Comparison of ENCODE assay signal across 12 cellular contexts in the genomic region with DNA sequence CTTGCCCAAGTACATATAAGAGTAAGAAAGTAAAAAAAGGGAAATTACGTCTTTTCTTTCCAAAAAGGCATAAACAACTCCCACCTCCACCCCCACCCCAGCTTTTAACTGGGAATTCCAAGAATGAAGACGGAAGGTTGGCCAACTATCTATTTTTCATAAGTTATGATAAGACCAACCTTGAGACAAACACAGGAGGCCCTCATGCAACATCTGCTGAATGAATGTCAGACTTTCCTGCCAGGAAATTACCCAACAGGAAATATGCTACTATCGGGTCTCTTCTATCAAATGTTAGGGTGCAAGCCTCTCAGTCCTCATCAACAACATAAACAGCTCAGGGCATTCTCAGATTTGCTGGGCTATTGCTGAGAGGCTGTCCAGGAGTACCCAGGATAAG. TPM values are rescaled to one million over a fixed set of nuclear protein-coding genes. Genes with fewer than 3 reads are reported as not detected.
DNase-seq lines count a peak whose midpoint lies in the region; ATAC-seq and TF ChIP-seq lines count a peak whose summit lies in the region.
"Had no signal": no experiment of that assay in that cellular context is flagged by ENCODE, and none has a peak within 500 bp of the region (broad histone marks: within the 10 kb centered on the region; RNA-seq: fewer than 3 reads in every experiment).

No MANE protein-coding gene starts in this region.

- no peak for TF ChIP-seq CTCF in brain (conservative IDR thresholded peaks at IDR 0.05)
- no peak for TF ChIP-seq CTCF in GM10248 (IDR thresholded peaks at IDR 0.05; ENCODE audit: control extremely low read depth, extremely low read depth, low read depth, missing control alignments)

- DNase-seq in CD1c-positive myeloid dendritic cell (ENCODE audit: extremely low spot score) (peak; percentile 49), SK-N-DZ (ENCODE audit: low spot score) (no peak), HT-29 (ENCODE audit: low spot score) (no peak), GM10248 (ENCODE audit: extremely low spot score) (no peak)
- DNase-seq in naive thymus-derived CD8-positive, alpha-beta T cell: no peak
- DNase-seq: amniotic stem cell, NCI-H446, Right ventricle myocardium superior had no signal

- H3K4me3 Mint-ChIP-seq in IgD-negative memory B cell (peak overlapping the region in 3 of 4 donors; percentile 16 to 88 (median 78)), brain (peak overlapping the region in 3 of 5 experiments; percentile 99 to 100 (median 99))
- peak overlapping the region; percentile 16 to 100 (median 52) for H3K4me3 Mint-ChIP-seq in naive thymus-derived CD8-positive, alpha-beta T cell

- H3K27me3 Mint-ChIP-seq in IgD-negative memory B cell (no peaks in the 10 kb centered on the region), brain (peaks cover 17% of the 10 kb centered on the region)
- H3K27me3 Mint-ChIP-seq in naive thymus-derived CD8-positive, alpha-beta T cell: no peaks in the 10 kb centered on the region

- CTCF ChIA-PET in GM10248 (lab: Yijun Ruan, JAX): interaction anchor here (1.0 to 3.8 kb wide), 4 partner anchors 9 to 483 kb away, joined by 3 to 16 read pairs (median 4); no protein-coding TSS in a partner anchor

- H3K9me3 Mint-ChIP-seq in IgD-negative memory B cell (no peaks in the 10 kb centered on the region), brain (peaks cover 0 to 2% (median 0%) of the 10 kb centered on the region in 5 experiments)
- no peaks in the 10 kb centered on the region for H3K9me3 Mint-ChIP-seq in naive thymus-derived CD8-positive, alpha-beta T cell

- no peak for ATAC-seq in naive thymus-derived CD8-positive, alpha-beta T cell
- no peak for ATAC-seq in GM21423 (IDR thresholded peaks at IDR 0.05; ENCODE audit: unreplicated experiment)

- no peaks in the 10 kb centered on the region for H3K36me3 Mint-ChIP-seq in IgD-negative memory B cell
- peaks cover 19% of the 10 kb centered on the region for H3K36me3 Mint-ChIP-seq in brain
- peaks cover 0 to 7% (median 0%) of the 10 kb centered on the region in 3 donors for H3K36me3 Mint-ChIP-seq in naive thymus-derived CD8-positive, alpha-beta T cell

- H3K4me1 Mint-ChIP-seq in IgD-negative memory B cell: peaks cover 9 to 26% (median 12%) of the 10 kb centered on the region in 3 donors
- peaks cover 22% of the 10 kb centered on the region for H3K4me1 Mint-ChIP-seq in brain
- H3K4me1 Mint-ChIP-seq in naive thymus-derived CD8-positive, alpha-beta T cell: peaks cover 14 to 38% (median 33%) of the 10 kb centered on the region in 4 donors

- POLR2A ChIA-PET in naive thymus-derived CD8-positive, alpha-beta T cell (lab: Charles Lee): no interaction called here
- POLR2A ChIA-PET in GM10248 (lab: Yijun Ruan, JAX): no interaction called here

- H3K27ac Mint-ChIP-seq in IgD-negative memory B cell (no peak overlapping the region), brain (peak overlapping the region in 3 of 5 experiments; percentile 50 to 72 (median 67))
- H3K27ac Mint-ChIP-seq in naive thymus-derived CD8-positive, alpha-beta T cell: peak overlapping the region in 5 of 10 donors; percentile 15 to 100 (median 88)

RNA-seq across cellular contexts. Expression of gene BSDC1, which starts 1.9 kb away (rescaled TPM):
- 41.0 TPM for polyA plus RNA-seq in IgD-negative memory B cell
- 121 TPM for polyA plus RNA-seq in brain (ENCODE audit: insufficient read depth, low read depth, low replicate concordance)
- total RNA-seq in naive thymus-derived CD8-positive, alpha-beta T cell: 100 to 1,000 TPM; 112 to 113 TPM
- 10 to 100 TPM; 29.5 to 39.6 (median 31.1) TPM for polyA plus RNA-seq in naive thymus-derived CD8-positive, alpha-beta T cell
- polyA plus RNA-seq in SK-N-DZ (2014; cell fraction: cytosol; rRNA removed): 56.8 and 61.3 TPM in 2 replicates
- polyA plus RNA-seq in SK-N-DZ (2014; cell fraction: nucleus; rRNA removed): 58.1 and 69.7 TPM in 2 replicates
- total RNA-seq in HT-29 (2014; rRNA removed; shearing (Covaris generic)): 48.3 and 54.4 TPM in 2 replicates

RNA-seq across cellular contexts. Expression of gene TSSK3, which starts 30.0 kb away (rescaled TPM):
- polyA plus RNA-seq in IgD-negative memory B cell (not detected), brain (ENCODE audit: insufficient read depth, low read depth, low replicate concordance) (not detected)
- total RNA-seq in naive thymus-derived CD8-positive, alpha-beta T cell: 1 to 10 TPM; 2.9 to 3.7 TPM
- 1 to 10 TPM in 2 of 3 donors, under 1 TPM in 1; 0.20 to 2.5 (median 2.0) TPM for polyA plus RNA-seq in naive thymus-derived CD8-positive, alpha-beta T cell
- 1.5 and 4.4 TPM in 2 replicates for polyA plus RNA-seq in SK-N-DZ (2014; cell fraction: cytosol; rRNA removed)
- not detected in 2 replicates for polyA plus RNA-seq in SK-N-DZ (2014; cell fraction: nucleus; rRNA removed)
- 0.08 and 1.8 TPM in 2 replicates for total RNA-seq in HT-29 (2014; rRNA removed; shearing (Covaris generic))
- total RNA-seq: mononuclear cell had no signal

RNA-seq across cellular contexts. Expression of gene FAM229A, which starts 30.1 kb away (rescaled TPM):
- polyA plus RNA-seq in IgD-negative memory B cell (1.7 TPM), brain (ENCODE audit: insufficient read depth, low read depth, low replicate concordance) (3.0 TPM)
- total RNA-seq in naive thymus-derived CD8-positive, alpha-beta T cell: 10 to 100 TPM; 28.7 to 30.7 TPM
- under 1 TPM; 0.06 to 0.47 (median 0.14) TPM for polyA plus RNA-seq in naive thymus-derived CD8-positive, alpha-beta T cell
- polyA plus RNA-seq in SK-N-DZ (2014; cell fraction: cytosol; rRNA removed): 2.0 and 3.7 TPM in 2 replicates
- 16.0 and 26.5 TPM in 2 replicates for polyA plus RNA-seq in SK-N-DZ (2014; cell fraction: nucleus; rRNA removed)
- 2.6 and 12.4 TPM in 2 replicates for total RNA-seq in HT-29 (2014; rRNA removed; shearing (Covaris generic))

RNA-seq across cellular contexts. Expression of gene MARCKSL1, which starts 56.3 kb away (rescaled TPM):
- polyA plus RNA-seq in IgD-negative memory B cell (219 TPM), brain (ENCODE audit: insufficient read depth, low read depth, low replicate concordance) (1,713 TPM)
- 10 to 100 TPM; 39.1 to 41.1 TPM for total RNA-seq in naive thymus-derived CD8-positive, alpha-beta T cell
- 10 to 100 TPM; 37.8 to 81.4 (median 72.7) TPM for polyA plus RNA-seq in naive thymus-derived CD8-positive, alpha-beta T cell
- 288 and 346 TPM in 2 replicates for polyA plus RNA-seq in SK-N-DZ (2014; cell fraction: cytosol; rRNA removed)
- polyA plus RNA-seq in SK-N-DZ (2014; cell fraction: nucleus; rRNA removed): 123 and 135 TPM in 2 replicates
- total RNA-seq in HT-29 (2014; rRNA removed; shearing (Covaris generic)): 384 TPM in 2 replicates

Comparison
In these comparisons a context has a peak if more than half of its experiments do, and no peak if none do; other contexts are left out.
1. H3K27ac Mint-ChIP-seq: peak in brain (3 of 5); none in IgD-negative memory B cell (0 of 3).
2. Peak in every context shown above with its lines, with median percentiles within 50 percentile points of each other: H3K4me3 Mint-ChIP-seq.